25 cellular contexts compared by ENCODE assay signal in the genomic region with DNA sequence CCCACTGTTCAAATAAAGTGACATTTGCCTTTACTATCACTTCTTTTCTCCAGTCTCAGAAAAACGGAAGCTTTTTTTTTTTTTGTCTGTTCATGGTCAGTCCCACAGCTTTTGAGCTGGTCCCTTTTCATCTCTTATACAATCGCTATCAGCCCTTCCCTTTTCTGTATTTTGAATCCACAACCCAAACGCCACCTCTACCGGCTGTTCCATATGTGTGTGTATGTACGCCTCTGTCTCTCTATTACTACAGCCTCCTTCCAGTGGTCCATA.
DNase-seq lines count a peak whose midpoint lies in the region; ATAC-seq and TF ChIP-seq lines count a peak whose summit lies in the region.
"Had no signal": no experiment of that assay in that cellular context is flagged by ENCODE, and none has a peak within 500 bp of the region (broad histone marks: within the 10 kb centered on the region; RNA-seq: fewer than 3 reads in every experiment).

No MANE protein-coding gene starts in this region.

- no peak overlapping the region for H3K27ac Mint-ChIP-seq in activated CD4-positive, alpha-beta T cell treated with anti-CD3 and anti-CD28 coated beads, Interleukin-2, amount 10 ng/mL, durations not matched to agents 7 days and 5 days
- H3K27ac Mint-ChIP-seq: naive B cell had no signal

- H3K36me3 Mint-ChIP-seq in activated CD4-positive, alpha-beta T cell treated with anti-CD3 and anti-CD28 coated beads, Interleukin-2, amount 10 ng/mL, durations not matched to agents 7 days and 5 days (ENCODE audit: low read depth), result no peaks in the 10 kb centered on the region
- H3K36me3 Mint-ChIP-seq: naive B cell had no signal

- no peaks in the 10 kb centered on the region for H3K36me3 ChIP-seq in BLaER1
- H3K36me3 ChIP-seq in left lung, result no peaks in the 10 kb centered on the region
- H3K36me3 ChIP-seq: BE2C, heart right ventricle had no signal

- H3K9me3 ChIP-seq in BLaER1, result no peaks in the 10 kb centered on the region
- H3K9me3 ChIP-seq in left lung, result peaks cover 0 to 4% of the 10 kb centered on the region in 2 donors
- H3K9me3 ChIP-seq: A549, BE2C had no signal

- TF ChIP-seq POLR2A in GM18505 (IDR thresholded peaks at IDR 0.05; ENCODE audit: borderline replicate concordance, extremely low read depth, insufficient read depth, insufficient read length), result no peak

- H3K27ac ChIP-seq in BLaER1 (no peak overlapping the region), left lung (peak overlapping the region in 1 of 2 donors; percentile 71)
- H3K27ac ChIP-seq: A549, KMS-11 had no signal

- POLR2A ChIA-PET in activated CD4-positive, alpha-beta T cell treated with anti-CD3 and anti-CD28 coated beads, Interleukin-2, amount 10 ng/mL, durations not matched to agents 7 days and 5 days (lab: Charles Lee), result no interaction called here

- H3K9me3 Mint-ChIP-seq in activated CD4-positive, alpha-beta T cell treated with anti-CD3 and anti-CD28 coated beads, Interleukin-2, amount 10 ng/mL, durations not matched to agents 7 days and 5 days, result no peaks in the 10 kb centered on the region

- no peak overlapping the region for H3K4me3 ChIP-seq in BLaER1
- no peak overlapping the region for H3K4me3 ChIP-seq in left lung
- H3K4me3 ChIP-seq: A549, heart right ventricle, skin epidermis had no signal

- H3K27me3 ChIP-seq in BLaER1, result no peaks in the 10 kb centered on the region
- no peaks in the 10 kb centered on the region for H3K27me3 ChIP-seq in left lung
- H3K27me3 ChIP-seq: BE2C, heart right ventricle had no signal

- H3K9ac ChIP-seq in BLaER1, result no peak overlapping the region
- H3K9ac ChIP-seq: KMS-11 had no signal

- peak overlapping the region; percentile 43; the same call in 1 of the 2 replicates for H3K4me2 ChIP-seq in BLaER1
- H3K4me2 ChIP-seq: A549, KMS-11 had no signal

- no peak for TF ChIP-seq CTCF in left lung (IDR thresholded peaks at IDR 0.05)

- H3K4me3 Mint-ChIP-seq in activated CD4-positive, alpha-beta T cell treated with anti-CD3 and anti-CD28 coated beads, Interleukin-2, amount 10 ng/mL, durations not matched to agents 7 days and 5 days, result no peak overlapping the region
- H3K4me3 Mint-ChIP-seq: naive B cell had no signal

- peak; percentile 82 for DNase-seq in OCI-M1 (lab: John Stamatoyannopoulos, UW)
- no peak for DNase-seq in left lung
- no peak for DNase-seq in epidermal melanocyte (ENCODE audit: insufficient read length, low spot score)
- no peak for DNase-seq in DMS114 treated with DMSO at 0.1 percent for 48 hours (lab: John Stamatoyannopoulos, UW; ENCODE audit: unreplicated experiment)
- no peak for DNase-seq in activated CD4-positive, alpha-beta T cell treated with anti-CD3 and anti-CD28 coated beads, Interleukin-2, amount 10 ng/mL, durations not matched to agents 7 days and 5 days
- DNase-seq: activated gamma-delta T cell; activated T-cell treated with anti-CD3 and anti-CD28 coated beads, Interleukin-2, amount 50 U/mL, for 1 hour; BE2C; effector CD8-positive, alpha-beta T cell; erythroblast; heart right ventricle; mesendoderm; naive B cell; NCI-H1092; NCI-H187 treated with DMSO at 0.1 percent for 48 hours; NCI-H69; occipital lobe; stimulated activated CD4-positive, alpha-beta T cell treated with anti-CD3 and anti-CD28 coated beads, Interleukin-1b, Interleukin-23, amount 100 ng/mL, for 48 hours; substantia nigra had no signal

- H3K4me1 ChIP-seq in BLaER1 (peaks cover 14% of the 10 kb centered on the region), left lung (no peaks in the 10 kb centered on the region)
- H3K4me1 ChIP-seq: A549, BE2C had no signal

- no peaks in the 10 kb centered on the region for H4K20me1 ChIP-seq in BLaER1

- no peaks in the 10 kb centered on the region for H3K27me3 Mint-ChIP-seq in activated CD4-positive, alpha-beta T cell treated with anti-CD3 and anti-CD28 coated beads, Interleukin-2, amount 10 ng/mL, durations not matched to agents 7 days and 5 days
- H3K27me3 Mint-ChIP-seq: naive B cell had no signal

- CTCF ChIA-PET in activated CD4-positive, alpha-beta T cell treated with anti-CD3 and anti-CD28 coated beads, Interleukin-2, amount 10 ng/mL, durations not matched to agents 7 days and 5 days (lab: Charles Lee), result no interaction called here

- H3K4me1 Mint-ChIP-seq in activated CD4-positive, alpha-beta T cell treated with anti-CD3 and anti-CD28 coated beads, Interleukin-2, amount 10 ng/mL, durations not matched to agents 7 days and 5 days, result no peaks in the 10 kb centered on the region
- H3K4me1 Mint-ChIP-seq: naive B cell had no signal

- ATAC-seq in HG03108 (IDR thresholded peaks at IDR 0.05; ENCODE audit: unreplicated experiment) (peak; percentile 13), left lung (peak; percentile 50), GM18505 (IDR thresholded peaks at IDR 0.05; ENCODE audit: unreplicated experiment) (no peak)
- ATAC-seq: A549 had no signal

- intact Hi-C loops in left lung (cut with DNase I), result no loop called here
